18 cellular contexts compared by ENCODE assay signal in the genomic region with DNA sequence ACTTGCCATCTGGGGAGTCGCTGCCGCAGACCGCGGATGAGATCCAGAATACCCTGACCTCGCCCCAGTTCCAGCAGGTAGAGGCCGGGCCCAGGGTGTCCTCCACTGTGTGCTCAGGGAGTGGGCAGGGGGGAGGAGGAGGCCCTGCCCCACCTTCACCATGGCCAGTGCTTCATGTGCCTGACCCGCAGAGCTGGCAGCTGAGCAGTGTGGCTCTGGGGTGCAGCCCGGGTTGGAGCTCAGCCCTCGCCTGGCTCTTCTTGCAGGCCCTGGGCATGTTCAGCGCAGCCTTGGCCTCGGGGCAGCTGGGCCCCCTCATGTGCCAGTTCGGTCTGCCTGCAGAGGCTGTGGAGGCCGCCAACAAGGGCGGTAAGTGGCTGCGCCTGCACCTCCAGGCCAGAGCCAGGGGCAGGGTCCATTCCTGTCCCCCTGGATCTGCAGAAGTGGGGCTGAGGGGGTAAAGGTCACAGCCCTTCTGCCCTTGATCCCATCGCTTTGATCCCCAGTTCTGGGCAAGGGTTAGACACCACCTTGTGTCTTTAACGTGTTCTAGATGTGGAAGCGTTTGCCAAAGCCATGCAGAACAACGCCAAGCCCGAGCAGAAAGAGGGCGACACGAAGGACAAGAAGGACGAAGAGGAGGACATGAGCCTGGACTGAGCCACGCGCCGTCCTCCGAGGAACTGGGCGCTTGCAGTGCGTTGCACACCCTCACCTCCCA. TPM values are rescaled to one million over a fixed set of nuclear protein-coding genes. Genes with fewer than 3 reads are reported as not detected.
DNase-seq lines count a peak whose midpoint lies in the region; ATAC-seq, FAIRE-seq and TF ChIP-seq lines count a peak whose summit lies in the region.
"Had no signal": no experiment of that assay in that cellular context is flagged by ENCODE, and none has a peak within 500 bp of the region (broad histone marks: within the 10 kb centered on the region; RNA-seq: fewer than 3 reads in every experiment).

No MANE protein-coding gene starts in this region.

- intact Hi-C loops in HepG2 (cut with micrococcal nuclease; ENCODE audit: unreplicated experiment): no loop called here
- intact Hi-C loops in right lobe of liver (cut with DNase I): loop anchor here (5.0 to 10.0 kb wide), 2 partner anchors 47 to 69 kb away; no protein-coding TSS in a partner anchor
- intact Hi-C loops in GM12878 (cut with micrococcal nuclease; ENCODE audit: unreplicated experiment): no loop called here
- intact Hi-C loops in heart right ventricle (cut with DNase I): loop anchor here in 3 of 10 donors (5.0 to 10.0 kb wide), 3 partner anchors 34 to 187 kb away; no protein-coding TSS in a partner anchor

- RAD21 ChIA-PET in GM12878 (lab: Charles Lee; ENCODE audit: unreplicated experiment): no interaction called here

- peak in 1 of 2 experiments; percentile 31; a peak in 1 of 4 replicates for TF ChIP-seq POLR2A in HepG2 (IDR thresholded peaks at IDR 0.05; ENCODE audit: insufficient read depth in 1 of 2, low read depth in 2 of 2, low read length in 2 of 2)
- no peak for TF ChIP-seq POLR2A in right lobe of liver (IDR thresholded peaks at IDR 0.05)
- TF ChIP-seq POLR2A in GM12878 (IDR thresholded peaks at IDR 0.05; ENCODE audit: low read depth, low read length): no peak; the same call in none of the 2 replicates

- TF ChIP-seq RAD21 in HepG2 (CRISPR knock-in tag; IDR thresholded peaks at IDR 0.05) (no peak), GM12878 (IDR thresholded peaks at IDR 0.05; ENCODE audit: insufficient read depth, low read depth, low read length) (no peak)

- FAIRE-seq in HepG2 (lab: Jason Lieb, UNC): no peak
- FAIRE-seq in GM12878 (lab: Jason Lieb, UNC): no peak

- H2AFZ ChIP-seq in HepG2 (ENCODE audit: low read length) (no peak overlapping the region), GM12878 (ENCODE audit: control insufficient read depth, low read depth, low read length) (no peak overlapping the region)

- H3K4me1 ChIP-seq in HepG2 (ENCODE audit: insufficient read depth, low read length) (peaks cover 31% of the 10 kb centered on the region), right lobe of liver (peaks cover 0 to 25% (median 11%) of the 10 kb centered on the region in 4 donors), GM12878 (ENCODE audit: control insufficient read depth, insufficient read depth, low read length) (peaks cover 10% of the 10 kb centered on the region), heart right ventricle (peaks cover 18 to 53% (median 30%) of the 10 kb centered on the region in 9 donors), skeletal muscle tissue (ENCODE audit: control insufficient read depth in 3 of 3, insufficient read depth in 3 of 3, low read length in 3 of 3) (peaks cover 51 to 62% (median 53%) of the 10 kb centered on the region in 3 donors)

- peaks cover 24% of the 10 kb centered on the region in 2 donors for H3K4me1 Mint-ChIP-seq in immature natural killer cell

- TF ChIP-seq CTCF in HepG2 (CRISPR knock-in tag; IDR thresholded peaks at IDR 0.05) (no peak), right lobe of liver (IDR thresholded peaks at IDR 0.05) (no peak), GM12878 (IDR thresholded peaks at IDR 0.05 in 2 of 3, conservative IDR thresholded peaks at IDR 0.05 in 1 of 3; ENCODE audit: control insufficient read depth in 2 of 3, extremely low read depth in 1 of 3, insufficient read depth in 1 of 3, low read depth in 3 of 3, low read length in 3 of 3) (no peak), heart right ventricle (IDR thresholded peaks at IDR 0.05) (no peak)

- H4K20me1 ChIP-seq in HepG2 (ENCODE audit: insufficient read depth, low read length): peaks cover 25% of the 10 kb centered on the region
- H4K20me1 ChIP-seq in GM12878 (ENCODE audit: control insufficient read depth, insufficient read depth): peaks cover 13% of the 10 kb centered on the region

- CTCF ChIA-PET in HepG2 (lab: Yijun Ruan, JAX; ENCODE audit: low intra/inter-chr PET ratio, low total read pairs) (no interaction called here), GM12878 (lab: Yijun Ruan, JAX) (no interaction called here)

- H3K9me3 Mint-ChIP-seq in immature natural killer cell: no peaks in the 10 kb centered on the region
- H3K9me3 Mint-ChIP-seq: CD4-positive, alpha-beta T cell; T-cell had no signal

- SMC1A ChIA-PET in GM12878 (lab: Charles Lee; ENCODE audit: uncharacterized antibody, unreplicated experiment): no interaction called here

- no peak overlapping the region for H3K4me3 ChIP-seq in HepG2 (replicated peaks in 1 of 3; ENCODE audit: insufficient read depth in 1 of 3, low read depth in 2 of 3, low read length in 3 of 3)
- no peak overlapping the region for H3K4me3 ChIP-seq in right lobe of liver
- H3K4me3 ChIP-seq in GM12878: no peak overlapping the region
- no peak overlapping the region for H3K4me3 ChIP-seq in heart right ventricle
- H3K4me3 ChIP-seq in skeletal muscle tissue (ENCODE audit: low read length in 3 of 3): peak overlapping the region in 2 of 3 donors; percentile 13 to 14
- H3K4me3 ChIP-seq: mucosa of descending colon had no signal

- ATAC-seq in HepG2 (no peak), right lobe of liver (no peak), GM12878 (no peak), heart right ventricle (peak in 6 of 8 donors; percentile 2 to 71 (median 9))
- ATAC-seq: mucosa of descending colon, T-cell had no signal

- WGBS in HepG2 (ENCODE audit: low lambda C conversion rate): 97% methylated on average over 27 of the region's 29 CpGs
- 63% methylated on average over 13 of the region's 29 CpGs for WGBS in right lobe of liver (ENCODE audit: insufficient coverage, low coverage, low lambda C conversion rate, missing lambda C conversion rate)
- WGBS in GM12878 (ENCODE audit: insufficient coverage, insufficient replicate concordance, low lambda C conversion rate, missing lambda C conversion rate): 92% methylated on average over 24 of the region's 29 CpGs
- WGBS in heart right ventricle, 2 donors: 80 to 90% methylated on average over 29 of the region's 29 CpGs

- H3K27ac ChIP-seq in HepG2 (ENCODE audit: extremely low read length, insufficient read depth, low read length) (peak overlapping the region; percentile 35), right lobe of liver (no peak overlapping the region), GM12878 (ENCODE audit: control insufficient read depth, insufficient read depth) (no peak overlapping the region), heart right ventricle (peak overlapping the region in 4 of 10 donors; percentile 23 to 63 (median 33)), skeletal muscle tissue (ENCODE audit: low read depth, low read length) (peak overlapping the region; percentile 41)

- H3K4me2 ChIP-seq in HepG2 (ENCODE audit: low read depth, low read length) (no peak overlapping the region), GM12878 (ENCODE audit: control insufficient read depth, insufficient read depth) (no peak overlapping the region)

- peaks cover 0 to 4% (median 3%) of the 10 kb centered on the region in 3 donors for H3K27me3 Mint-ChIP-seq in immature natural killer cell (ENCODE audit: low read depth in 3 of 3)
- H3K27me3 Mint-ChIP-seq: CD4-positive, alpha-beta T cell; T-cell had no signal

- no peak overlapping the region for H3K27ac Mint-ChIP-seq in immature natural killer cell
- H3K27ac Mint-ChIP-seq: CD4-positive, alpha-beta T cell; T-cell had no signal

- H3K79me2 ChIP-seq in HepG2 (ENCODE audit: insufficient read depth, low read length): peaks cover 30% of the 10 kb centered on the region
- peaks cover 31% of the 10 kb centered on the region for H3K79me2 ChIP-seq in GM12878 (ENCODE audit: control insufficient read depth, insufficient read depth, low read length)

- DNase-seq in HepG2 (ENCODE audit: low spot score) (no peak), right lobe of liver (no peak), GM12878 (ENCODE audit: low read depth, low spot score) (no peak), heart right ventricle (no peak), immature natural killer cell (no peak), foreskin melanocyte (no peak), COLO668 (lab: John Stamatoyannopoulos, UW; ENCODE audit: unreplicated experiment) (no peak)
- DNase-seq: activated CD4-positive, alpha-beta T cell treated with anti-CD3 and anti-CD28 coated beads, Interleukin-2, amount 50 U/mL, for 48 hours; activated naive CD4-positive, alpha-beta T cell; activated T-cell treated with anti-CD3 and anti-CD28 coated beads for 4 hours; CD4-positive, alpha-beta T cell; Karpas-422; mucosa of descending colon; NCI-H1048; NCI-H510A treated with DMSO at 0.1 percent for 48 hours; SIG-M5; T-cell had no signal

- H3K36me3 ChIP-seq in HepG2 (replicated peaks in 1 of 2; ENCODE audit: control insufficient read depth in 1 of 2, insufficient read depth in 2 of 2, low read length in 2 of 2): peaks cover 53 to 84% of the 10 kb centered on the region in 2 experiments
- peaks cover 0 to 52% (median 19%) of the 10 kb centered on the region in 4 donors for H3K36me3 ChIP-seq in right lobe of liver
- H3K36me3 ChIP-seq in GM12878 (ENCODE audit: control insufficient read depth in 2 of 2, insufficient read depth in 2 of 2, low read length in 1 of 2): peaks cover 15 to 26% of the 10 kb centered on the region in 2 experiments; a peak in 3 of 4 replicates
- peaks cover 8 to 94% (median 83%) of the 10 kb centered on the region in 9 donors for H3K36me3 ChIP-seq in heart right ventricle
- peaks cover 48 to 55% (median 53%) of the 10 kb centered on the region in 3 donors for H3K36me3 ChIP-seq in skeletal muscle tissue (ENCODE audit: control insufficient read depth in 3 of 3, insufficient read depth in 3 of 3, low read length in 3 of 3)

- POLR2A ChIA-PET in HepG2 (lab: Yijun Ruan, JAX): interaction anchor here (1.2 to 8.3 kb wide), 2 partner anchors 60 to 67 kb away, joined by 4 to 187 read pairs; a partner anchor contains a TSS
- POLR2A ChIA-PET in GM12878 (lab: Charles Lee): no interaction called here

- H3K36me3 Mint-ChIP-seq in immature natural killer cell: no peaks in the 10 kb centered on the region

- BruUV-seq in HepG2 (replicated peaks; lab: Mats Ljungman, UMichigan) (TSS peak; percentile 15), GM12878 (replicated peaks; lab: Mats Ljungman, UMichigan) (TSS peak; percentile 29)

- no peaks in the 10 kb centered on the region; a peak in 1 of 5 replicates for H3K27me3 ChIP-seq in HepG2 (ENCODE audit: control insufficient read depth in 1 of 2, insufficient read depth in 2 of 2, low read length in 2 of 2)
- no peaks in the 10 kb centered on the region for H3K27me3 ChIP-seq in right lobe of liver
- H3K27me3 ChIP-seq in GM12878 (replicated peaks in 1 of 2; ENCODE audit: control insufficient read depth in 2 of 2, insufficient read depth in 2 of 2, low read length in 1 of 2): no peaks in the 10 kb centered on the region
- no peaks in the 10 kb centered on the region for H3K27me3 ChIP-seq in heart right ventricle
- H3K27me3 ChIP-seq in skeletal muscle tissue (ENCODE audit: control insufficient read depth in 3 of 3, insufficient read depth in 3 of 3, low read length in 3 of 3): no peaks in the 10 kb centered on the region

- no peak for TF ChIP-seq EP300 in HepG2 (IDR thresholded peaks at IDR 0.05; ENCODE audit: low read depth in 2 of 2, low read length in 2 of 2)
- TF ChIP-seq EP300 in HepG2 (CRISPR knock-in tag; IDR thresholded peaks at IDR 0.05; ENCODE audit: borderline replicate concordance): no peak
- TF ChIP-seq EP300 in GM12878 (IDR thresholded peaks at IDR 0.05; ENCODE audit: borderline replicate concordance in 1 of 2, control insufficient read depth in 1 of 2, low read depth in 2 of 2, low read length in 2 of 2): no peak

- H3K4me3 Mint-ChIP-seq in immature natural killer cell: no peak overlapping the region
- H3K4me3 Mint-ChIP-seq: CD4-positive, alpha-beta T cell; T-cell had no signal

- in situ Hi-C loops in HepG2 (cut with HindIII; ENCODE audit: extremely low pct_ligation_motif_present, low pct_unique_long_range_greater_than_20kb) (no loop called here), GM12878 (cut with MboI) (loop anchor here (5.0 to 10.0 kb wide), 2 partner anchors 74 to 307 kb away; no protein-coding TSS in a partner anchor)

- H3K9me3 ChIP-seq in HepG2 (ENCODE audit: low read length) (no peaks in the 10 kb centered on the region), right lobe of liver (no peaks in the 10 kb centered on the region), GM12878 (replicated peaks; ENCODE audit: control insufficient read depth, insufficient read depth, low read length) (no peaks in the 10 kb centered on the region), heart right ventricle (no peaks in the 10 kb centered on the region), skeletal muscle tissue (ENCODE audit: control insufficient read depth in 3 of 3, low read length in 3 of 3) (no peaks in the 10 kb centered on the region)
- H3K9me3 ChIP-seq: mucosa of descending colon had no signal

- H3K9ac ChIP-seq in HepG2 (ENCODE audit: insufficient read depth, low read depth, low read length) (no peak overlapping the region), GM12878 (ENCODE audit: control insufficient read depth, insufficient read depth, low read length) (no peak overlapping the region), skeletal muscle tissue (ENCODE audit: low read depth in 1 of 3, low read length in 3 of 3) (peak overlapping the region in 1 of 3 donors; percentile 66)

RNA-seq across cellular contexts. Expression of a gene that starts 5.5 kb away (rescaled TPM):
- total RNA-seq in HepG2 (2016; rRNA removed; fragmentation: Illumina TruSeq; extraction: Trizol) (143 and 154 TPM in 2 replicates), right lobe of liver (100 to 1,000 TPM in 2 of 6 experiments, 10 to 100 TPM in 4; 49.5 to 139 (median 55.7) TPM), GM12878 (2014; rRNA removed) (148 and 160 TPM in 2 replicates), GM12878 (2014; rRNA removed; fragmentation: Illumina TruSeq; extraction: Trizol) (43.3 and 53.3 TPM in 2 replicates), GM12878 (2021) (117 and 125 TPM in 2 replicates), heart right ventricle (10 to 100 TPM; 67.7 to 97.0 (median 73.2) TPM), skeletal muscle tissue (41.8 TPM)
- total RNA-seq in HepG2 (2016; cell fraction: cytosol; rRNA removed; fragmentation: Illumina TruSeq; extraction: Trizol; ENCODE audit: low read depth): 51.6 and 53.2 TPM in 2 replicates
- 149 and 159 TPM in 2 replicates for total RNA-seq in HepG2 (2016; cell fraction: insoluble cytoplasmic fraction; rRNA removed; fragmentation: Illumina TruSeq; extraction: Trizol)
- 59.3 and 62.8 TPM in 2 replicates for total RNA-seq in HepG2 (2016; cell fraction: membrane; rRNA removed; fragmentation: Illumina TruSeq; extraction: Trizol)
- 76.2 and 86.5 TPM in 2 replicates for total RNA-seq in HepG2 (2016; cell fraction: nucleus; rRNA removed; fragmentation: Illumina TruSeq; extraction: Trizol)
- polyA plus RNA-seq in HepG2 (2011; rRNA removed) (92.9 and 106 TPM in 2 replicates), GM12878 (2011; rRNA removed) (33.1 and 67.0 TPM in 2 replicates), GM12878 (2014; fragmentation: Illumina TruSeq; extraction: Trizol) (10.2 and 34.3 TPM in 2 replicates), GM12878 (2014; fragmentation: Nextera tagmentation; extraction: Ambion mirVana) (10 to 100 TPM in 1 of 2 experiments, 1 to 10 TPM in 1; 3.4 to 13.6 TPM), GM12878 (2014; rRNA removed) (150 and 181 TPM in 2 replicates), GM12878 (2016; fragmentation: Nextera tagmentation; extraction: Ambion mirVana) (100 to 1,000 TPM; 207 to 213 TPM), heart right ventricle (100 to 1,000 TPM in 1 of 2 donors, 10 to 100 TPM in 1; 81.9 to 192 TPM), immature natural killer cell (100 to 1,000 TPM in 2 of 3 donors, 10 to 100 TPM in 1; 97.2 to 132 (median 108) TPM)
- 90.4 and 144 TPM in 2 replicates for polyA plus RNA-seq in HepG2 (2011; cell fraction: cytosol; rRNA removed)
- 158 and 185 TPM in 2 replicates for polyA plus RNA-seq in HepG2 (2011; cell fraction: nucleus; rRNA removed)
- polyA plus RNA-seq in HepG2 (2012): 62.1 and 86.3 TPM in 2 replicates
- polyA plus RNA-seq in HepG2 (2016; cell fraction: cytosol; fragmentation: Illumina TruSeq; extraction: Trizol; ENCODE audit: low read depth): 50.3 and 52.6 TPM in 2 replicates
- 185 and 189 TPM in 2 replicates for polyA plus RNA-seq in HepG2 (2016; cell fraction: insoluble cytoplasmic fraction; fragmentation: Illumina TruSeq; extraction: Trizol; ENCODE audit: low read depth)
- polyA plus RNA-seq in HepG2 (2016; cell fraction: membrane; fragmentation: Illumina TruSeq; extraction: Trizol; ENCODE audit: low read depth): 54.2 and 55.6 TPM in 2 replicates
- 165 and 171 TPM in 2 replicates for polyA plus RNA-seq in HepG2 (2016; cell fraction: nucleus; fragmentation: Illumina TruSeq; extraction: Trizol; ENCODE audit: insufficient read depth, low read depth)
- polyA minus RNA-seq in HepG2 (2011; rRNA and poly(A)+ RNA removed; ENCODE audit: low replicate concordance): 92.6 and 107 TPM in 2 replicates
- 50.7 and 55.0 TPM in 2 replicates for polyA minus RNA-seq in HepG2 (2011; cell fraction: cytosol; rRNA and poly(A)+ RNA removed)
- 47.2 and 49.4 TPM in 2 replicates for polyA minus RNA-seq in HepG2 (2011; cell fraction: nucleus; rRNA and poly(A)+ RNA removed)
- total RNA-seq in GM12878 (2013; cell fraction: nucleolus; rRNA removed): 20.8 and 22.6 TPM in 2 replicates
- polyA plus RNA-seq in GM12878 (2011; ENCODE audit: low read depth): 17.4 TPM
- polyA plus RNA-seq in GM12878 (2011; cell fraction: cytosol; rRNA removed): 84.8 and 158 TPM in 2 replicates
- polyA plus RNA-seq in GM12878 (2011; cell fraction: nucleus; rRNA removed): 104 and 164 TPM in 2 replicates
- polyA plus RNA-seq in GM12878 (2012): 51.6 and 61.0 TPM in 2 replicates
- 28.0 and 62.4 TPM in 2 replicates for polyA minus RNA-seq in GM12878 (2011; rRNA and poly(A)+ RNA removed)
- 30.9 and 42.4 TPM in 2 replicates for polyA minus RNA-seq in GM12878 (2011; cell fraction: cytosol; rRNA and poly(A)+ RNA removed)
- 30.0 and 51.8 TPM in 2 replicates for polyA minus RNA-seq in GM12878 (2011; cell fraction: nucleus; rRNA and poly(A)+ RNA removed)

RNA-seq across cellular contexts. Expression of a gene that starts 58.9 kb away (rescaled TPM):
- 28.5 and 44.7 TPM in 2 replicates for total RNA-seq in HepG2 (2016; rRNA removed; fragmentation: Illumina TruSeq; extraction: Trizol)
- 32.2 and 40.1 TPM in 2 replicates for total RNA-seq in HepG2 (2016; cell fraction: cytosol; rRNA removed; fragmentation: Illumina TruSeq; extraction: Trizol; ENCODE audit: low read depth)
- total RNA-seq in HepG2 (2016; cell fraction: insoluble cytoplasmic fraction; rRNA removed; fragmentation: Illumina TruSeq; extraction: Trizol): 24.0 and 53.5 TPM in 2 replicates
- total RNA-seq in HepG2 (2016; cell fraction: membrane; rRNA removed; fragmentation: Illumina TruSeq; extraction: Trizol): 23.5 and 24.2 TPM in 2 replicates
- 108 and 131 TPM in 2 replicates for total RNA-seq in HepG2 (2016; cell fraction: nucleus; rRNA removed; fragmentation: Illumina TruSeq; extraction: Trizol)
- polyA plus RNA-seq in HepG2 (2011; rRNA removed): 21.0 and 22.7 TPM in 2 replicates
- 9.5 and 17.6 TPM in 2 replicates for polyA plus RNA-seq in HepG2 (2011; cell fraction: cytosol; rRNA removed)
- polyA plus RNA-seq in HepG2 (2011; cell fraction: nucleus; rRNA removed): 504 and 754 TPM in 2 replicates
- 96.2 and 135 TPM in 2 replicates for polyA plus RNA-seq in HepG2 (2012)
- 12.5 and 12.7 TPM in 2 replicates for polyA plus RNA-seq in HepG2 (2016; cell fraction: cytosol; fragmentation: Illumina TruSeq; extraction: Trizol; ENCODE audit: low read depth)
- 34.3 and 49.3 TPM in 2 replicates for polyA plus RNA-seq in HepG2 (2016; cell fraction: insoluble cytoplasmic fraction; fragmentation: Illumina TruSeq; extraction: Trizol; ENCODE audit: low read depth)
- polyA plus RNA-seq in HepG2 (2016; cell fraction: membrane; fragmentation: Illumina TruSeq; extraction: Trizol; ENCODE audit: low read depth): 14.2 and 17.2 TPM in 2 replicates
- polyA plus RNA-seq in HepG2 (2016; cell fraction: nucleus; fragmentation: Illumina TruSeq; extraction: Trizol; ENCODE audit: insufficient read depth, low read depth): 598 and 620 TPM in 2 replicates
- 26.2 and 35.7 TPM in 2 replicates for polyA minus RNA-seq in HepG2 (2011; rRNA and poly(A)+ RNA removed; ENCODE audit: low replicate concordance)
- 23.2 and 27.1 TPM in 2 replicates for polyA minus RNA-seq in HepG2 (2011; cell fraction: cytosol; rRNA and poly(A)+ RNA removed)
- polyA minus RNA-seq in HepG2 (2011; cell fraction: nucleus; rRNA and poly(A)+ RNA removed): 70.0 and 71.2 TPM in 2 replicates
- 10 to 100 TPM; 30.3 to 80.8 (median 47.1) TPM for total RNA-seq in right lobe of liver
- total RNA-seq in GM12878 (2013; cell fraction: nucleolus; rRNA removed): 2.5 and 3.7 TPM in 2 replicates
- 0.62 and 1.5 TPM in 2 replicates for total RNA-seq in GM12878 (2014; rRNA removed)
- 0.09 and 0.28 TPM in 2 replicates for total RNA-seq in GM12878 (2014; rRNA removed; fragmentation: Illumina TruSeq; extraction: Trizol)
- total RNA-seq in GM12878 (2021): 1.4 and 2.2 TPM in 2 replicates
- polyA plus RNA-seq in GM12878 (2011; ENCODE audit: low read depth): 0.56 TPM
- not detected in 2 replicates for polyA plus RNA-seq in GM12878 (2011; rRNA removed)
- 0.06 and 0.12 TPM in 2 replicates for polyA plus RNA-seq in GM12878 (2011; cell fraction: cytosol; rRNA removed)
- polyA plus RNA-seq in GM12878 (2011; cell fraction: nucleus; rRNA removed): 2.4 and 3.6 TPM in 2 replicates
- polyA plus RNA-seq in GM12878 (2012): 2.4 and 2.6 TPM in 2 replicates
- polyA plus RNA-seq in GM12878 (2014; fragmentation: Illumina TruSeq; extraction: Trizol): 0.62 TPM in 1 of 2 replicates, not detected in the other
- not detected for polyA plus RNA-seq in GM12878 (2014; fragmentation: Nextera tagmentation; extraction: Ambion mirVana)
- 1.0 and 3.1 TPM in 2 replicates for polyA plus RNA-seq in GM12878 (2014; rRNA removed)
- 1 to 10 TPM; 1.6 TPM for polyA plus RNA-seq in GM12878 (2016; fragmentation: Nextera tagmentation; extraction: Ambion mirVana)
- under 0.01 and 0.29 TPM in 2 replicates for polyA minus RNA-seq in GM12878 (2011; rRNA and poly(A)+ RNA removed)
- polyA minus RNA-seq in GM12878 (2011; cell fraction: cytosol; rRNA and poly(A)+ RNA removed): 0.27 and 2.3 TPM in 2 replicates
- polyA minus RNA-seq in GM12878 (2011; cell fraction: nucleus; rRNA and poly(A)+ RNA removed): 0.24 and 2.1 TPM in 2 replicates
- 100 to 1,000 TPM in 1 of 10 donors, 10 to 100 TPM in 9; 53.9 to 146 (median 67.2) TPM for total RNA-seq in heart right ventricle
- 100 to 1,000 TPM; 103 to 358 TPM for polyA plus RNA-seq in heart right ventricle
- 14.1 TPM for total RNA-seq in skeletal muscle tissue
- under 1 TPM in 1 of 3 donors, not detected in 2; 0.30 TPM for polyA plus RNA-seq in immature natural killer cell

Comparison
In these comparisons a context has a peak if more than half of its experiments do, and no peak if none do; other contexts are left out.
1. H3K27ac ChIP-seq: peak in HepG2 (single experiment) and skeletal muscle tissue (single experiment); none in right lobe of liver (0 of 3) and GM12878 (single experiment).
2. intact Hi-C loops: an anchor here in right lobe of liver (5.0 to 10.0 kb wide); none called in HepG2 and GM12878.
3. ATAC-seq: peak in heart right ventricle (6 of 8); none in HepG2 (single experiment), right lobe of liver (0 of 4) and GM12878 (single experiment).
4. H3K4me3 ChIP-seq: peak in skeletal muscle tissue (2 of 3); none in HepG2 (0 of 3), right lobe of liver (0 of 3), GM12878 (single experiment) and heart right ventricle (0 of 10).